ENCODE assay signal across 26 cellular contexts in genomic region chr14:97138801-97139200, GRCh38.
DNase-seq lines count a peak whose midpoint lies in the region; ATAC-seq and TF ChIP-seq lines count a peak whose summit lies in the region.
"Had no signal": no experiment of that assay in that cellular context is flagged by ENCODE, and none has a peak within 500 bp of the region (broad histone marks: within the 10 kb centered on the region; RNA-seq: fewer than 3 reads in every experiment).

No MANE protein-coding gene starts in this region.

- in situ Hi-C loops in KBM-7 (cut with MboI; ENCODE audit: low pct_unique_long_range_greater_than_20kb, low sequenced_read_pairs): no loop called here

- no peak overlapping the region for H3K4me2 ChIP-seq in PC-3 (ENCODE audit: low read length)
- H3K4me2 ChIP-seq: PC-9 had no signal

- no peaks in the 10 kb centered on the region for H3K9me2 ChIP-seq in PC-3 (replicated peaks; ENCODE audit: low read length)

- H4K20me1 ChIP-seq in PC-3 (ENCODE audit: low read length): no peaks in the 10 kb centered on the region

- TF ChIP-seq CTCF in PC-3 (conservative IDR thresholded peaks at IDR 0.05; ENCODE audit: low read depth, low read length): peak; percentile 31; the same call in 1 of the 2 replicates

- intact Hi-C loops in PC-3 (cut with micrococcal nuclease): no loop called here

- no peaks in the 10 kb centered on the region for H3F3A ChIP-seq in PC-3 (ENCODE audit: low read length, unreplicated experiment)

- H3K79me2 ChIP-seq in PC-3 (ENCODE audit: low read length): no peaks in the 10 kb centered on the region

- H3K4me1 ChIP-seq in PC-3 (ENCODE audit: insufficient read depth, low read length): no peaks in the 10 kb centered on the region

- no peak overlapping the region for H3K27ac ChIP-seq in PC-3 (ENCODE audit: low read length)
- H3K27ac ChIP-seq: GM23248, PC-9 had no signal

- POLR2A ChIA-PET in PC-3 (lab: Charles Lee; ENCODE audit: unreplicated experiment): no interaction called here

- ATAC-seq in PC-3 (peak; percentile 35), GM21367 (IDR thresholded peaks at IDR 0.05; ENCODE audit: unreplicated experiment) (no peak)
- ATAC-seq: activated CD4-positive, alpha-beta T cell treated with anti-CD3 and anti-CD28 coated beads for 36 hours; left colon; naive thymus-derived CD4-positive, alpha-beta T cell; sciatic nerve had no signal

- H3K9ac ChIP-seq in PC-3 (ENCODE audit: low read length): no peak overlapping the region
- H3K9ac ChIP-seq: GM23248 had no signal

- no peaks in the 10 kb centered on the region for H3K36me3 ChIP-seq in PC-3 (ENCODE audit: low read depth, low read length)

- CTCF ChIA-PET in PC-3 (lab: Charles Lee): no interaction called here

- H3K27me3 ChIP-seq in PC-3 (ENCODE audit: low read length): no peaks in the 10 kb centered on the region

- H3K9me3 ChIP-seq in PC-3 (ENCODE audit: low read length): no peaks in the 10 kb centered on the region

- no TSS peak for BruUV-seq in PC-3 (replicated peaks; lab: Mats Ljungman, UMichigan)

- DNase-seq in DMS53 (lab: John Stamatoyannopoulos, UW): peak; percentile 9
- no peak for DNase-seq in DMS53 treated with DMSO at 0.1 percent for 48 hours (lab: John Stamatoyannopoulos, UW; ENCODE audit: unreplicated experiment)
- peak; percentile 3 for DNase-seq in KBM-7
- peak; percentile 25 for DNase-seq in PC-3
- DNase-seq in left kidney (ENCODE audit: low read depth, low spot score): peak; percentile 12
- DNase-seq in NOMO-1 treated with dmso at 0.1 percent for 144 hours (lab: John Stamatoyannopoulos, UW; ENCODE audit: unreplicated experiment): no peak
- no peak for DNase-seq in activated CD8-positive, alpha-beta memory T cell treated with anti-CD3 and anti-CD28 coated beads for 24 hours
- DNase-seq: 8988T; activated CD4-positive, alpha-beta T cell treated with anti-CD3 and anti-CD28 coated beads for 36 hours; activated naive CD4-positive, alpha-beta T cell treated with anti-CD3 and anti-CD28 coated beads for 36 hours; activated T-cell treated with anti-CD3 and anti-CD28 coated beads, Interleukin-2, amount 50 U/mL, for 48 hours; AML-193; amygdala; glutamatergic neuron; GM23248; left colon; MV-4-11; naive thymus-derived CD4-positive, alpha-beta T cell; NCI-H187; NCI-H446; PC-9; SHP77; stimulated activated CD4-positive, alpha-beta T cell treated with anti-CD3 and anti-CD28 coated beads, Interleukin-15, amount 100 ng/mL, for 24 hours; T-helper 1 cell had no signal

- no peak overlapping the region for H3K4me3 ChIP-seq in PC-3 (ENCODE audit: low read length)
- H3K4me3 ChIP-seq: GM23248, PC-9 had no signal

- H2AFZ ChIP-seq in PC-3 (ENCODE audit: low read length): no peak overlapping the region
- H2AFZ ChIP-seq: GM23248, PC-9 had no signal

Comparison
In these comparisons a context has a peak if more than half of its experiments do, and no peak if none do; other contexts are left out.
1. DNase-seq: peak in DMS53 (single experiment), KBM-7 (single experiment), PC-3 (single experiment) and left kidney (single experiment); none in DMS53 treated with DMSO at 0.1 percent for 48 hours (single experiment), NOMO-1 treated with dmso at 0.1 percent for 144 hours (single experiment) and activated CD8-positive, alpha-beta memory T cell treated with anti-CD3 and anti-CD28 coated beads for 24 hours (single experiment).